In the genomic region with DNA sequence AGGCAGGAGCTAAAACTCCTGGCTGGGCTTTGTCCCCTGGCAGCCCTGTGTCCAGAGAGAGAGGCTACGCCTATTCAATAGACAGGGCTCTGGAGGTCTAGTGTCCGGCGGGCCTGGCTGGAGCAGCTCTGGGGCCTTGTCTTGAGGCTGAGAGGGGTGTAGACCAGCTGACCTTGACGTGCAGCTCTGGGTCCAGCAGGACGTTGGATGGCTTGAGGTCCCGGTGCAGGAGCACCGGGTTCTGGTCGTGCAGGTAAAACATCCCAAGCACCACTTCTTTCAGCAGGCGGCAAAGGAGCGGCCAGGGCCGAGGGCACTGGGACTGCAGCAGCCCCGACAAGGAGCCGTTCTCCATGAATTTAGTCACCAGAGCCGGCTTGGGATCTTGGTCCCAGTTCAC, we compare ENCODE assay signal across 10 cellular contexts. TPM values are rescaled to one million over a fixed set of nuclear protein-coding genes. Genes with fewer than 3 reads are reported as not detected.
A peak's percentile ranks its signal among the peaks of the same experiment; 100 is the strongest.
DNase-seq lines count a peak whose midpoint lies in the region; ATAC-seq and TF ChIP-seq lines count a peak whose summit lies in the region.
"Had no signal": no experiment of that assay in that cellular context is flagged by ENCODE, and none has a peak within 500 bp of the region (broad histone marks: within the 10 kb centered on the region; RNA-seq: fewer than 3 reads in every experiment).

No MANE protein-coding gene starts in this region.

- no peaks in the 10 kb centered on the region for H3K27me3 ChIP-seq in right lobe of liver
- peaks cover 0 to 21% (median 15%) of the 10 kb centered on the region in 5 donors for H3K27me3 ChIP-seq in subcutaneous abdominal adipose tissue (ENCODE audit: control insufficient read depth in 5 of 5, insufficient read depth in 4 of 5, low read length in 5 of 5)

- peaks cover 41% of the 10 kb centered on the region for H3K4me1 Mint-ChIP-seq in activated CD4-positive, alpha-beta T cell treated with anti-CD3 and anti-CD28 coated beads, Interleukin-2, amount 10 ng/mL, durations not matched to agents 7 days and 5 days
- peaks cover 30% of the 10 kb centered on the region for H3K4me1 Mint-ChIP-seq in activated T-helper 1 cell treated with anti-CD3 and anti-CD28 coated beads, Interleukin-12 subunit alpha, Interleukin-12 subunit beta, Interleukin-2, Interleukin-4 antibody, amounts not matched to agents 30 ng/mL and 10 ng/mL and 1 ng/mL, durations not matched to agents 14 hours and 24 hours and 36 hours (ENCODE audit: low read depth)

- CTCF ChIA-PET in activated CD4-positive, alpha-beta T cell treated with anti-CD3 and anti-CD28 coated beads, Interleukin-2, amount 10 ng/mL, durations not matched to agents 7 days and 5 days (lab: Charles Lee) = interaction anchor here (0.7 to 6.0 kb wide), 5 partner anchors 11 to 98 kb away, joined by 3 to 35 read pairs (median 6); partner anchors contain the start of genes CBLN3, KHNYN and TINF2

- H3K36me3 ChIP-seq in right lobe of liver (no peaks in the 10 kb centered on the region), subcutaneous abdominal adipose tissue (ENCODE audit: control insufficient read depth in 5 of 5, insufficient read depth in 5 of 5, low read length in 5 of 5) (peaks cover 0 to 19% (median 3%) of the 10 kb centered on the region in 5 donors)

- no peak for ATAC-seq in right lobe of liver
- ATAC-seq in HG03469 (IDR thresholded peaks at IDR 0.05; ENCODE audit: unreplicated experiment) = no peak
- no peak for ATAC-seq in GM18909 (IDR thresholded peaks at IDR 0.05; ENCODE audit: poor library complexity, unreplicated experiment)

- no peak for TF ChIP-seq POLR2A in right lobe of liver (IDR thresholded peaks at IDR 0.05)

- peak overlapping the region in 4 of 5 donors; percentile 8 to 62 (median 50) for H3K9ac ChIP-seq in subcutaneous abdominal adipose tissue (ENCODE audit: low read length in 5 of 5)

- peaks cover 30% of the 10 kb centered on the region for H3K36me3 Mint-ChIP-seq in activated CD4-positive, alpha-beta T cell treated with anti-CD3 and anti-CD28 coated beads, Interleukin-2, amount 10 ng/mL, durations not matched to agents 7 days and 5 days (ENCODE audit: low read depth)
- H3K36me3 Mint-ChIP-seq in activated T-helper 1 cell treated with anti-CD3 and anti-CD28 coated beads, Interleukin-12 subunit alpha, Interleukin-12 subunit beta, Interleukin-2, Interleukin-4 antibody, amounts not matched to agents 30 ng/mL and 10 ng/mL and 1 ng/mL, durations not matched to agents 14 hours and 24 hours and 36 hours (ENCODE audit: low read depth) = peaks cover 28% of the 10 kb centered on the region

- H3K9me3 ChIP-seq in right lobe of liver (no peaks in the 10 kb centered on the region), subcutaneous abdominal adipose tissue (ENCODE audit: control insufficient read depth in 5 of 5, low read length in 5 of 5) (no peaks in the 10 kb centered on the region)

- TF ChIP-seq CTCF in right lobe of liver (IDR thresholded peaks at IDR 0.05) = no peak

- H3K27ac ChIP-seq in right lobe of liver (no peak overlapping the region), subcutaneous abdominal adipose tissue (ENCODE audit: low read depth, low read length) (peak overlapping the region; percentile 30)

- POLR2A ChIA-PET in activated CD4-positive, alpha-beta T cell treated with anti-CD3 and anti-CD28 coated beads, Interleukin-2, amount 10 ng/mL, durations not matched to agents 7 days and 5 days (lab: Charles Lee) = no interaction called here

- H3K27me3 Mint-ChIP-seq in activated CD4-positive, alpha-beta T cell treated with anti-CD3 and anti-CD28 coated beads, Interleukin-2, amount 10 ng/mL, durations not matched to agents 7 days and 5 days = peaks cover 32% of the 10 kb centered on the region
- peaks cover 19% of the 10 kb centered on the region for H3K27me3 Mint-ChIP-seq in activated T-helper 1 cell treated with anti-CD3 and anti-CD28 coated beads, Interleukin-12 subunit alpha, Interleukin-12 subunit beta, Interleukin-2, Interleukin-4 antibody, amounts not matched to agents 30 ng/mL and 10 ng/mL and 1 ng/mL, durations not matched to agents 14 hours and 24 hours and 36 hours (ENCODE audit: insufficient read depth)

- H3K9me3 Mint-ChIP-seq in activated CD4-positive, alpha-beta T cell treated with anti-CD3 and anti-CD28 coated beads, Interleukin-2, amount 10 ng/mL, durations not matched to agents 7 days and 5 days = no peaks in the 10 kb centered on the region
- H3K9me3 Mint-ChIP-seq in activated T-helper 1 cell treated with anti-CD3 and anti-CD28 coated beads, Interleukin-12 subunit alpha, Interleukin-12 subunit beta, Interleukin-2, Interleukin-4 antibody, amounts not matched to agents 30 ng/mL and 10 ng/mL and 1 ng/mL, durations not matched to agents 14 hours and 24 hours and 36 hours = no peaks in the 10 kb centered on the region

- no peak for DNase-seq in activated CD4-positive, alpha-beta T cell treated with anti-CD3 and anti-CD28 coated beads, Interleukin-2, amount 10 ng/mL, durations not matched to agents 7 days and 5 days
- DNase-seq in activated CD4-positive, alpha-beta T cell treated with anti-CD3 and anti-CD28 coated beads, Interleukin-2, amount 50 U/mL, for 4 hours = no peak
- DNase-seq in activated T-helper 1 cell treated with anti-CD3 and anti-CD28 coated beads, Interleukin-12 subunit alpha, Interleukin-12 subunit beta, Interleukin-2, Interleukin-4 antibody, amounts not matched to agents 30 ng/mL and 10 ng/mL and 1 ng/mL, durations not matched to agents 14 hours and 24 hours and 36 hours (ENCODE audit: low spot score) = no peak
- no peak for DNase-seq in right lobe of liver
- no peak for DNase-seq in central memory CD4-positive, alpha-beta T cell
- DNase-seq: cortex of kidney, NCI-H1092 treated with DMSO at 0.1 percent for 48 hours had no signal

- no peak overlapping the region for H3K27ac Mint-ChIP-seq in activated CD4-positive, alpha-beta T cell treated with anti-CD3 and anti-CD28 coated beads, Interleukin-2, amount 10 ng/mL, durations not matched to agents 7 days and 5 days
- H3K27ac Mint-ChIP-seq in activated T-helper 1 cell treated with anti-CD3 and anti-CD28 coated beads, Interleukin-12 subunit alpha, Interleukin-12 subunit beta, Interleukin-2, Interleukin-4 antibody, amounts not matched to agents 30 ng/mL and 10 ng/mL and 1 ng/mL, durations not matched to agents 14 hours and 24 hours and 36 hours = no peak overlapping the region

- peak overlapping the region; percentile 94 for H3K4me3 Mint-ChIP-seq in activated CD4-positive, alpha-beta T cell treated with anti-CD3 and anti-CD28 coated beads, Interleukin-2, amount 10 ng/mL, durations not matched to agents 7 days and 5 days
- peak overlapping the region; percentile 91 for H3K4me3 Mint-ChIP-seq in activated T-helper 1 cell treated with anti-CD3 and anti-CD28 coated beads, Interleukin-12 subunit alpha, Interleukin-12 subunit beta, Interleukin-2, Interleukin-4 antibody, amounts not matched to agents 30 ng/mL and 10 ng/mL and 1 ng/mL, durations not matched to agents 14 hours and 24 hours and 36 hours

- H3K4me1 ChIP-seq in right lobe of liver (peaks cover 0 to 19% (median under 1%) of the 10 kb centered on the region in 4 donors), subcutaneous abdominal adipose tissue (ENCODE audit: control insufficient read depth in 5 of 5, insufficient read depth in 5 of 5, low read length in 5 of 5) (peaks cover 8 to 47% (median 39%) of the 10 kb centered on the region in 5 donors)

- H3K4me3 ChIP-seq in right lobe of liver = peak overlapping the region in 2 of 3 donors; percentile 18 to 41
- peak overlapping the region; percentile 68 to 79 (median 75) for H3K4me3 ChIP-seq in subcutaneous abdominal adipose tissue (ENCODE audit: low read depth in 1 of 5, low read length in 5 of 5)

- intact Hi-C loops in activated T-helper 1 cell treated with anti-CD3 and anti-CD28 coated beads, Interleukin-12 subunit alpha, Interleukin-12 subunit beta, Interleukin-2, Interleukin-4 antibody, amounts not matched to agents 30 ng/mL and 10 ng/mL and 1 ng/mL, durations not matched to agents 14 hours and 24 hours and 36 hours (cut with micrococcal nuclease) = loop anchor here (10.0 kb wide), 1 partner anchor 336 kb away; no protein-coding TSS in a partner anchor
- intact Hi-C loops in right lobe of liver (cut with DNase I) = no loop called here

- WGBS in right lobe of liver (ENCODE audit: insufficient coverage, low coverage, low lambda C conversion rate, missing lambda C conversion rate) = no CpG with 5 or more reads among the region's 14 CpGs

RNA-seq across cellular contexts. Expression of gene RIPK3, which starts 0.9 kb away (rescaled TPM):
- 10 to 100 TPM; 37.5 to 41.4 TPM for total RNA-seq in activated CD4-positive, alpha-beta T cell treated with anti-CD3 and anti-CD28 coated beads, Interleukin-2, amount 10 ng/mL, durations not matched to agents 7 days and 5 days
- total RNA-seq in activated T-helper 1 cell treated with anti-CD3 and anti-CD28 coated beads, Interleukin-12 subunit alpha, Interleukin-12 subunit beta, Interleukin-2, Interleukin-4 antibody, amounts not matched to agents 30 ng/mL and 10 ng/mL and 1 ng/mL, durations not matched to agents 14 hours and 24 hours and 36 hours = 14.3 and 14.5 TPM in 2 replicates
- 1 to 10 TPM in 2 of 6 experiments, under 1 TPM in 4; 0.70 to 1.6 (median 0.90) TPM for total RNA-seq in right lobe of liver

RNA-seq across cellular contexts. Expression of gene ADCY4, which starts 4.0 kb away (rescaled TPM):
- total RNA-seq in activated CD4-positive, alpha-beta T cell treated with anti-CD3 and anti-CD28 coated beads, Interleukin-2, amount 10 ng/mL, durations not matched to agents 7 days and 5 days = 1 to 10 TPM; 4.1 to 5.3 TPM
- total RNA-seq in activated T-helper 1 cell treated with anti-CD3 and anti-CD28 coated beads, Interleukin-12 subunit alpha, Interleukin-12 subunit beta, Interleukin-2, Interleukin-4 antibody, amounts not matched to agents 30 ng/mL and 10 ng/mL and 1 ng/mL, durations not matched to agents 14 hours and 24 hours and 36 hours = 0.93 and 1.5 TPM in 2 replicates
- 1 to 10 TPM; 2.3 to 7.2 (median 3.9) TPM for total RNA-seq in right lobe of liver

RNA-seq across cellular contexts. Expression of gene LTB4R, which starts 27.5 kb away (rescaled TPM):
- 10 to 100 TPM; 26.6 to 28.3 TPM for total RNA-seq in activated CD4-positive, alpha-beta T cell treated with anti-CD3 and anti-CD28 coated beads, Interleukin-2, amount 10 ng/mL, durations not matched to agents 7 days and 5 days
- total RNA-seq in activated T-helper 1 cell treated with anti-CD3 and anti-CD28 coated beads, Interleukin-12 subunit alpha, Interleukin-12 subunit beta, Interleukin-2, Interleukin-4 antibody, amounts not matched to agents 30 ng/mL and 10 ng/mL and 1 ng/mL, durations not matched to agents 14 hours and 24 hours and 36 hours = 10.1 and 11.1 TPM in 2 replicates
- total RNA-seq in right lobe of liver = 1 to 10 TPM; 2.7 to 5.5 (median 3.9) TPM

RNA-seq across cellular contexts. Expression of gene LTB4R2, which starts 28.9 kb away (rescaled TPM):
- 10 to 100 TPM; 18.6 to 21.7 TPM for total RNA-seq in activated CD4-positive, alpha-beta T cell treated with anti-CD3 and anti-CD28 coated beads, Interleukin-2, amount 10 ng/mL, durations not matched to agents 7 days and 5 days
- total RNA-seq in activated T-helper 1 cell treated with anti-CD3 and anti-CD28 coated beads, Interleukin-12 subunit alpha, Interleukin-12 subunit beta, Interleukin-2, Interleukin-4 antibody, amounts not matched to agents 30 ng/mL and 10 ng/mL and 1 ng/mL, durations not matched to agents 14 hours and 24 hours and 36 hours = 8.9 and 10.3 TPM in 2 replicates
- 1 to 10 TPM; 1.8 to 5.8 (median 3.5) TPM for total RNA-seq in right lobe of liver

RNA-seq across cellular contexts. Expression of gene NFATC4, which starts 29.1 kb away (rescaled TPM):
- not detected for total RNA-seq in activated CD4-positive, alpha-beta T cell treated with anti-CD3 and anti-CD28 coated beads, Interleukin-2, amount 10 ng/mL, durations not matched to agents 7 days and 5 days
- not detected in 2 replicates for total RNA-seq in activated T-helper 1 cell treated with anti-CD3 and anti-CD28 coated beads, Interleukin-12 subunit alpha, Interleukin-12 subunit beta, Interleukin-2, Interleukin-4 antibody, amounts not matched to agents 30 ng/mL and 10 ng/mL and 1 ng/mL, durations not matched to agents 14 hours and 24 hours and 36 hours
- total RNA-seq in right lobe of liver = 1 to 10 TPM; 1.0 to 3.7 (median 2.0) TPM
